Comparison of ENCODE assay signal across 1 cellular context in genomic region chr3:61688307-61688695, GRCh38.
TF ChIP-seq lines count a peak whose summit lies in the region.

No MANE protein-coding gene starts in this region.

TF ChIP-seq in WTC11, 78 proteins besides CTCF, POLR2A, EP300 and RAD21 (continued from another document):
- TF ChIP-seq STAT6 (CRISPR knock-in tag; conservative IDR thresholded peaks at IDR 0.05; ENCODE audit: low read depth) (no peak), CREM (CRISPR knock-in tag; IDR thresholded peaks at IDR 0.05) (peak; percentile 74; the same call in 1 of the 2 replicates), ZNF138 (CRISPR knock-in tag; conservative IDR thresholded peaks at IDR 0.05) (no peak), TEAD1 (CRISPR knock-in tag; IDR thresholded peaks at IDR 0.05) (peak; percentile 77), ZNF396 (CRISPR knock-in tag; IDR thresholded peaks at IDR 0.05; ENCODE audit: borderline replicate concordance) (0 out of 2 replicates have a peak, but pooled peaks have one; percentile 59)
